Comparison of ENCODE assay signal across 15 cellular contexts in the genomic region with DNA sequence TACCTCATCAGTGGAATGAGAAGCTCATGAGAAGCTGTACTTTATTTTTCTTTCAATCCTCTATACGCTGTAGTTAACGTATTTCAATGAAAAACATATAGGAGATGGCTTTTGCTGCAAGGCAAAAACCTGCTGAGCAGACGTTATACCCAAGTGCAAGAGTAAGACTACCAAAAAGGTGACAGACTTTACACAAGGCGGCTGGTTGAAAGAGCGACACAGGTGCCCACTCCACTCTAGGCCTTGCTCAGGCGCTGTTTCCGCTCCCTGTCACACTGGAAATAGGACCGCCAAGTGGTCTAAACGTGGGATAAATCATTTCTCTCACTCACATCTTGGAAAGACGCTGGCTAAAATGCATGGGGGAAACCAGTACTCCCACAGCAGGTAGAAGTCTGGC. TPM values are rescaled to one million over a fixed set of nuclear protein-coding genes. Genes with fewer than 3 reads are reported as not detected.
A peak's percentile ranks its signal among the peaks of the same experiment; 100 is the strongest.
DNase-seq lines count a peak whose midpoint lies in the region; ATAC-seq and TF ChIP-seq lines count a peak whose summit lies in the region.
"Had no signal": no experiment of that assay in that cellular context is flagged by ENCODE, and none has a peak within 500 bp of the region (broad histone marks: within the 10 kb centered on the region; RNA-seq: fewer than 3 reads in every experiment).

No MANE protein-coding gene starts in this region.

- H3K9ac ChIP-seq in DND-41 (ENCODE audit: low read depth, low read length): no peak overlapping the region

- no peak overlapping the region for H3K27ac ChIP-seq in DND-41 (ENCODE audit: low read length)
- H3K27ac ChIP-seq: foreskin keratinocyte, ovary had no signal

- no peak for DNase-seq in activated CD4-positive, alpha-beta T cell treated with anti-CD3 and anti-CD28 coated beads, Interleukin-2, amount 10 ng/mL, durations not matched to agents 7 days and 5 days
- no peak for DNase-seq in activated CD4-positive, alpha-beta T cell treated with anti-CD3 and anti-CD28 coated beads for 4 hours
- DNase-seq in DND-41 (no peak), HT-29 (ENCODE audit: low spot score) (no peak), RPMI8226 (no peak)
- DNase-seq in activated T-helper 2 cell treated with anti-CD3 and anti-CD28 coated beads, Interferon-gamma antibody, Interleukin-2, Interleukin-4, amounts not matched to agents 10 μg/mL and 5 μg/mL and 100 μg/mL, durations not matched to agents 14 hours and 24 hours and 36 hours (ENCODE audit: low spot score): no peak
- DNase-seq in natural killer cell treated with Interleukin-12 subunit alpha and Interleukin-12 subunit beta and Interleukin-15 and Interleukin-18, amount 100 ng/mL, for 72 hours (ENCODE audit: low spot score): no peak
- DNase-seq: aorta, foreskin keratinocyte, MG63, NCI-H1930, NCI-H524, ovary had no signal

- no peak overlapping the region for H3K4me3 ChIP-seq in DND-41 (ENCODE audit: low read depth in 1 of 2, low read length in 2 of 2)
- H3K4me3 ChIP-seq: MG63, ovary had no signal

- no peaks in the 10 kb centered on the region for H3K9me3 ChIP-seq in DND-41 (ENCODE audit: insufficient read depth, low read length, severe bottlenecking)
- H3K9me3 ChIP-seq: MG63, ovary had no signal

- no peaks in the 10 kb centered on the region for H3K27me3 Mint-ChIP-seq in activated CD4-positive, alpha-beta T cell treated with anti-CD3 and anti-CD28 coated beads, Interleukin-2, amount 10 ng/mL, durations not matched to agents 7 days and 5 days
- no peaks in the 10 kb centered on the region for H3K27me3 Mint-ChIP-seq in activated T-helper 2 cell treated with anti-CD3 and anti-CD28 coated beads, Interferon-gamma antibody, Interleukin-2, Interleukin-4, amounts not matched to agents 10 μg/mL and 5 μg/mL and 100 μg/mL, durations not matched to agents 14 hours and 24 hours and 36 hours (ENCODE audit: low read depth)
- no peaks in the 10 kb centered on the region for H3K27me3 Mint-ChIP-seq in natural killer cell treated with Interleukin-12 subunit alpha and Interleukin-12 subunit beta and Interleukin-15 and Interleukin-18, amount 100 ng/mL, for 72 hours

- peaks cover 83% of the 10 kb centered on the region for H4K20me1 ChIP-seq in DND-41 (ENCODE audit: insufficient read depth, low read length)

- H3K79me2 ChIP-seq in DND-41 (ENCODE audit: insufficient read depth, low read length): peaks cover 99% of the 10 kb centered on the region

- intact Hi-C loops in activated T-helper 2 cell treated with anti-CD3 and anti-CD28 coated beads, Interferon-gamma antibody, Interleukin-2, Interleukin-4, amounts not matched to agents 10 μg/mL and 5 μg/mL and 100 μg/mL, durations not matched to agents 14 hours and 24 hours and 36 hours (cut with micrococcal nuclease): loop anchor here (1.0 to 5.0 kb wide), 2 partner anchors 7 to 44 kb away; no protein-coding TSS in a partner anchor

- H3K36me3 Mint-ChIP-seq in activated CD4-positive, alpha-beta T cell treated with anti-CD3 and anti-CD28 coated beads, Interleukin-2, amount 10 ng/mL, durations not matched to agents 7 days and 5 days (ENCODE audit: low read depth): peaks cover 81% of the 10 kb centered on the region
- H3K36me3 Mint-ChIP-seq in activated T-helper 2 cell treated with anti-CD3 and anti-CD28 coated beads, Interferon-gamma antibody, Interleukin-2, Interleukin-4, amounts not matched to agents 10 μg/mL and 5 μg/mL and 100 μg/mL, durations not matched to agents 14 hours and 24 hours and 36 hours (ENCODE audit: low read depth): peaks cover 64% of the 10 kb centered on the region
- no peaks in the 10 kb centered on the region for H3K36me3 Mint-ChIP-seq in natural killer cell treated with Interleukin-12 subunit alpha and Interleukin-12 subunit beta and Interleukin-15 and Interleukin-18, amount 100 ng/mL, for 72 hours

- H3K4me2 ChIP-seq in DND-41 (ENCODE audit: insufficient read depth, low read length): peak overlapping the region; percentile 1; the same call in 1 of the 2 replicates

- no peak for TF ChIP-seq CTCF in DND-41 (IDR thresholded peaks at IDR 0.05; ENCODE audit: borderline replicate concordance, extremely low read depth, low read length, poor library complexity, severe bottlenecking)

- no peaks in the 10 kb centered on the region for H3K9me3 Mint-ChIP-seq in activated CD4-positive, alpha-beta T cell treated with anti-CD3 and anti-CD28 coated beads, Interleukin-2, amount 10 ng/mL, durations not matched to agents 7 days and 5 days
- no peaks in the 10 kb centered on the region for H3K9me3 Mint-ChIP-seq in activated T-helper 2 cell treated with anti-CD3 and anti-CD28 coated beads, Interferon-gamma antibody, Interleukin-2, Interleukin-4, amounts not matched to agents 10 μg/mL and 5 μg/mL and 100 μg/mL, durations not matched to agents 14 hours and 24 hours and 36 hours
- no peaks in the 10 kb centered on the region for H3K9me3 Mint-ChIP-seq in natural killer cell treated with Interleukin-12 subunit alpha and Interleukin-12 subunit beta and Interleukin-15 and Interleukin-18, amount 100 ng/mL, for 72 hours

- H3K27me3 ChIP-seq in DND-41 (ENCODE audit: insufficient read depth, low read length, poor library complexity): no peaks in the 10 kb centered on the region
- H3K27me3 ChIP-seq: foreskin keratinocyte, MG63, ovary had no signal

- CTCF ChIA-PET in activated CD4-positive, alpha-beta T cell treated with anti-CD3 and anti-CD28 coated beads, Interleukin-2, amount 10 ng/mL, durations not matched to agents 7 days and 5 days (lab: Charles Lee): interaction anchor here (1.5 to 2.4 kb wide), 4 partner anchors 37 to 52 kb away, joined by 3 to 6 read pairs (median 4); no protein-coding TSS in a partner anchor

- peaks cover 85% of the 10 kb centered on the region for H3K4me1 Mint-ChIP-seq in activated CD4-positive, alpha-beta T cell treated with anti-CD3 and anti-CD28 coated beads, Interleukin-2, amount 10 ng/mL, durations not matched to agents 7 days and 5 days
- peaks cover 81% of the 10 kb centered on the region for H3K4me1 Mint-ChIP-seq in activated T-helper 2 cell treated with anti-CD3 and anti-CD28 coated beads, Interferon-gamma antibody, Interleukin-2, Interleukin-4, amounts not matched to agents 10 μg/mL and 5 μg/mL and 100 μg/mL, durations not matched to agents 14 hours and 24 hours and 36 hours (ENCODE audit: low read depth)
- peaks cover 66 to 86% of the 10 kb centered on the region in 2 donors for H3K4me1 Mint-ChIP-seq in natural killer cell treated with Interleukin-12 subunit alpha and Interleukin-12 subunit beta and Interleukin-15 and Interleukin-18, amount 100 ng/mL, for 72 hours (ENCODE audit: low read depth in 2 of 2)

- peak overlapping the region; percentile 99 for H3K27ac Mint-ChIP-seq in activated CD4-positive, alpha-beta T cell treated with anti-CD3 and anti-CD28 coated beads, Interleukin-2, amount 10 ng/mL, durations not matched to agents 7 days and 5 days
- H3K27ac Mint-ChIP-seq in activated T-helper 2 cell treated with anti-CD3 and anti-CD28 coated beads, Interferon-gamma antibody, Interleukin-2, Interleukin-4, amounts not matched to agents 10 μg/mL and 5 μg/mL and 100 μg/mL, durations not matched to agents 14 hours and 24 hours and 36 hours: peak overlapping the region; percentile 93
- H3K27ac Mint-ChIP-seq in natural killer cell treated with Interleukin-12 subunit alpha and Interleukin-12 subunit beta and Interleukin-15 and Interleukin-18, amount 100 ng/mL, for 72 hours: peak overlapping the region; percentile 96 to 99

- H3K4me3 Mint-ChIP-seq in activated CD4-positive, alpha-beta T cell treated with anti-CD3 and anti-CD28 coated beads, Interleukin-2, amount 10 ng/mL, durations not matched to agents 7 days and 5 days: peak overlapping the region; percentile 93
- H3K4me3 Mint-ChIP-seq in activated T-helper 2 cell treated with anti-CD3 and anti-CD28 coated beads, Interferon-gamma antibody, Interleukin-2, Interleukin-4, amounts not matched to agents 10 μg/mL and 5 μg/mL and 100 μg/mL, durations not matched to agents 14 hours and 24 hours and 36 hours (ENCODE audit: low read depth): peak overlapping the region; percentile 76
- H3K4me3 Mint-ChIP-seq in natural killer cell treated with Interleukin-12 subunit alpha and Interleukin-12 subunit beta and Interleukin-15 and Interleukin-18, amount 100 ng/mL, for 72 hours: peak overlapping the region; percentile 97

- POLR2A ChIA-PET in activated CD4-positive, alpha-beta T cell treated with anti-CD3 and anti-CD28 coated beads, Interleukin-2, amount 10 ng/mL, durations not matched to agents 7 days and 5 days (lab: Charles Lee): interaction anchor here (2.6 kb wide), 1 partner anchor 7 kb away, joined by 13 read pairs; no protein-coding TSS in a partner anchor

- peaks cover 50% of the 10 kb centered on the region for H3K36me3 ChIP-seq in DND-41 (ENCODE audit: insufficient read depth, low read length)
- H3K36me3 ChIP-seq: MG63, ovary had no signal

- ATAC-seq in DND-41 (ENCODE audit: insufficient read depth, low read depth) (no peak), GM21717 (IDR thresholded peaks at IDR 0.05; ENCODE audit: unreplicated experiment) (no peak)
- no peak for ATAC-seq in natural killer cell treated with Interleukin-12 subunit alpha and Interleukin-12 subunit beta and Interleukin-15 and Interleukin-18, amount 100 ng/mL, for 72 hours
- ATAC-seq: foreskin keratinocyte, SK-N-SH treated with all-trans-retinoic acid at 6 μM for 48 hours had no signal

- H3K4me1 ChIP-seq in DND-41 (ENCODE audit: insufficient read depth, low read length): peaks cover 61% of the 10 kb centered on the region

- H2AFZ ChIP-seq in DND-41 (ENCODE audit: low read depth, low read length): no peak overlapping the region

RNA-seq across cellular contexts. Expression of a gene that starts 54.5 kb away (rescaled TPM):
- 100 to 1,000 TPM; 291 to 300 TPM for total RNA-seq in activated CD4-positive, alpha-beta T cell treated with anti-CD3 and anti-CD28 coated beads, Interleukin-2, amount 10 ng/mL, durations not matched to agents 7 days and 5 days
- total RNA-seq in activated T-helper 2 cell treated with anti-CD3 and anti-CD28 coated beads, Interferon-gamma antibody, Interleukin-2, Interleukin-4, amounts not matched to agents 10 μg/mL and 5 μg/mL and 100 μg/mL, durations not matched to agents 14 hours and 24 hours and 36 hours: 170 and 174 TPM in 2 replicates
- total RNA-seq in natural killer cell treated with Interleukin-12 subunit alpha and Interleukin-12 subunit beta and Interleukin-15 and Interleukin-18, amount 100 ng/mL, for 72 hours: 100 to 1,000 TPM; 149 to 210 TPM
- total RNA-seq in HT-29 (2014; rRNA removed; shearing (Covaris generic)): 41.4 and 47.9 TPM in 2 replicates
